17 cellular contexts compared by ENCODE assay signal in genomic region chr11:40380871-40381270, GRCh38.
DNase-seq lines count a peak whose midpoint lies in the region; TF ChIP-seq lines count a peak whose summit lies in the region.
"Had no signal": no experiment of that assay in that cellular context is flagged by ENCODE, and none has a peak within 500 bp of the region (broad histone marks: within the 10 kb centered on the region; RNA-seq: fewer than 3 reads in every experiment).

No MANE protein-coding gene starts in this region.

- H3K9me2 ChIP-seq in neural cell (ENCODE audit: insufficient read depth, low read length) = no peaks in the 10 kb centered on the region

- H3K36me3 ChIP-seq in neural cell (ENCODE audit: insufficient read depth, low read length) (no peaks in the 10 kb centered on the region), breast epithelium (no peaks in the 10 kb centered on the region)

- in situ Hi-C loops in SK-MEL-5 (cut with HindIII; ENCODE audit: low pct_unique_long_range_greater_than_20kb, low sequenced_read_pairs) = no loop called here

- H3K27me3 ChIP-seq in neural cell (ENCODE audit: insufficient read depth, low read depth, low read length) (no peaks in the 10 kb centered on the region), breast epithelium (no peaks in the 10 kb centered on the region)

- H2AFZ ChIP-seq in neural cell (ENCODE audit: low read depth, low read length) = no peak overlapping the region

- no peaks in the 10 kb centered on the region for H3F3A ChIP-seq in neural cell (ENCODE audit: insufficient read depth, low read length, poor library complexity, severe bottlenecking)

- H3K9me3 ChIP-seq in neural cell (ENCODE audit: low read length) (no peaks in the 10 kb centered on the region), breast epithelium (no peaks in the 10 kb centered on the region)
- H3K9me3 ChIP-seq: A549 had no signal

- H3K79me2 ChIP-seq in neural cell (replicated peaks; ENCODE audit: insufficient read depth, low read length) = no peaks in the 10 kb centered on the region

- peak; percentile 11 for DNase-seq in COLO829 (ENCODE audit: low spot score)
- peak; percentile 9 for DNase-seq in SK-MEL-5 (ENCODE audit: low read depth, low spot score)
- DNase-seq in fibroblast of pulmonary artery (ENCODE audit: low read depth) = peak; percentile 1
- DNase-seq in NCI-H446 treated with DMSO at 0.1 percent for 48 hours (lab: John Stamatoyannopoulos, UW) = no peak
- no peak for DNase-seq in breast epithelium (ENCODE audit: low spot score in 2 of 2)
- DNase-seq in stimulated activated CD4-positive, alpha-beta T cell treated with anti-CD3 and anti-CD28 coated beads, Interleukin-12 subunit alpha, Interleukin-12 subunit beta, amount 100 ng/mL, for 4 hours = no peak
- DNase-seq: AML-193; CD4-positive, alpha-beta T cell; DMS153; DMS79; GDM1; GOT3; H7 had no signal

- H3K9ac ChIP-seq in neural cell (ENCODE audit: low read length) = no peak overlapping the region

- H3K4me2 ChIP-seq in neural cell (ENCODE audit: low read length) = no peak overlapping the region
- H3K4me2 ChIP-seq: A549 had no signal

- H3K4me3 ChIP-seq in fibroblast of pulmonary artery (replicated peaks; ENCODE audit: low read depth, low read length) = no peak overlapping the region
- no peak overlapping the region for H3K4me3 ChIP-seq in neural cell (ENCODE audit: low read length)
- H3K4me3 ChIP-seq in breast epithelium = no peak overlapping the region
- H3K4me3 ChIP-seq: A549 had no signal

- H3K27ac ChIP-seq in neural cell (ENCODE audit: low read length) (no peak overlapping the region), breast epithelium (no peak overlapping the region)
- H3K27ac ChIP-seq: 22Rv1, A549, C4-2B had no signal

- no peak for TF ChIP-seq EP300 in neural cell (conservative IDR thresholded peaks at IDR 0.05; ENCODE audit: poor library complexity, severe bottlenecking)

- no peaks in the 10 kb centered on the region for H3K4me1 ChIP-seq in breast epithelium
- H3K4me1 ChIP-seq: A549 had no signal

- H4K20me1 ChIP-seq in neural cell (ENCODE audit: insufficient read depth) = no peaks in the 10 kb centered on the region

- TF ChIP-seq CTCF in fibroblast of pulmonary artery (IDR thresholded peaks at IDR 0.05; ENCODE audit: low read length, missing control alignments) (no peak), neural cell (IDR thresholded peaks at IDR 0.05; ENCODE audit: poor library complexity, severe bottlenecking) (no peak), breast epithelium (IDR thresholded peaks at IDR 0.05) (no peak)

- TF ChIP-seq POLR2A in breast epithelium (IDR thresholded peaks at IDR 0.05) = no peak

- no peak for TF ChIP-seq RAD21 in neural cell (conservative IDR thresholded peaks at IDR 0.05)

- intact Hi-C loops in breast epithelium (cut with DNase I; ENCODE audit: low total_unique reads) = loop anchor here (10.0 kb wide), 1 partner anchor 1006 kb away; no protein-coding TSS in a partner anchor

TF ChIP-seq in neural cell, 6 proteins besides CTCF, POLR2A, EP300 and RAD21:
- TF ChIP-seq POLR2AphosphoS5 (IDR thresholded peaks at IDR 0.05) (peak; percentile 32), EZH2 (IDR thresholded peaks at IDR 0.05; ENCODE audit: borderline replicate concordance, insufficient read depth, low read length, poor library complexity, severe bottlenecking) (no peak), MXI1 (conservative IDR thresholded peaks at IDR 0.05; ENCODE audit: poor library complexity, severe bottlenecking) (no peak)

Comparison
In these comparisons a context has a peak if more than half of its experiments do, and no peak if none do; other contexts are left out.
1. DNase-seq: peak in COLO829 (single experiment), SK-MEL-5 (single experiment) and fibroblast of pulmonary artery (single experiment); none in NCI-H446 treated with DMSO at 0.1 percent for 48 hours (single experiment), breast epithelium (0 of 2) and stimulated activated CD4-positive, alpha-beta T cell treated with anti-CD3 and anti-CD28 coated beads, Interleukin-12 subunit alpha, Interleukin-12 subunit beta, amount 100 ng/mL, for 4 hours (single experiment).